ENCODE assay signal across 23 cellular contexts in the genomic region with DNA sequence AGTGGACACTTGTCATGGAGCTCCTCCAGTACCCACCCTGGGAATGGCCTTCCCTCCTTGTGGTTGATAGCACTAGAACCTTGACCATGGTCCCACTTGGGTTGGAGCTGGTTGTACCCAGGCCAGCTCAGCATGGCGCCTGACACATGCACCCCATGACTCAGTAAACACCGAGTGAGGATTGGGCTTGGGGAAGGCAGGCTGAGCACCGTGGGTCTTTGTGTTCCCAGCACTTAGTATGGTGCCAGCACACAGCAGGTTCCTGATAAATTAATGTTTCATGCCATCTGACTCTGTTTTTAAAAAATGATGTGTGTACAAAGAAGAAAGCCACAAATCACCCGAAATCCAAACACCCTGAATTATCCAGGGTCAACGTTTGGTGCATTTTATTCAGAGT.
"Had no signal": no experiment of that assay in that cellular context is flagged by ENCODE, and none has a peak within 500 bp of the region (broad histone marks: within the 10 kb centered on the region; RNA-seq: fewer than 3 reads in every experiment).

No MANE protein-coding gene starts in this region.

- H3K4me3 ChIP-seq: ascending aorta, pancreas, tibial artery had no signal

- ATAC-seq: activated CD8-positive, alpha-beta memory T cell treated with anti-CD3 and anti-CD28 coated beads, Interleukin-2, amount 10 ng/mL, durations not matched to agents 7 days and 5 days; activated CD8-positive, alpha-beta T cell treated with anti-CD3 and anti-CD28 coated beads for 36 hours; foreskin keratinocyte; left ventricle myocardium superior; natural killer cell treated with Interleukin-12 subunit alpha and Interleukin-12 subunit beta and Interleukin-15 and Interleukin-18, amount 100 ng/mL, for 72 hours; pancreas; right cardiac atrium; stimulated activated effector memory CD8-positive, alpha-beta T cell treated with anti-CD3 and anti-CD28 coated beads, Interleukin-12 subunit alpha, Interleukin-12 subunit beta, amount 100 ng/mL, for 72 hours; stimulated activated naive CD8-positive, alpha-beta T cell treated with anti-CD3 and anti-CD28 coated beads, Interleukin-15, amount 100 ng/mL, for 72 hours had no signal

- DNase-seq: activated CD4-positive, alpha-beta T cell treated with anti-CD3 and anti-CD28 coated beads, Interleukin-2, amount 10 ng/mL, durations not matched to agents 7 days and 5 days; activated CD4-positive, CD25-positive, alpha-beta regulatory T cell treated with anti-CD3 and anti-CD28 coated beads, Interleukin-2, amount 50 U/mL, for 72 hours; activated CD8-positive, alpha-beta memory T cell treated with anti-CD3 and anti-CD28 coated beads, Interleukin-2, amount 10 ng/mL, durations not matched to agents 7 days and 5 days; activated CD8-positive, alpha-beta T cell treated with anti-CD3 and anti-CD28 coated beads for 36 hours; activated gamma-delta T cell; activated naive CD4-positive, alpha-beta T cell treated with anti-CD3 and anti-CD28 coated beads, Interleukin-2, amount 50 U/mL, for 16 hours; activated T-cell treated with anti-CD3 and anti-CD28 coated beads for 4 hours; brain microvascular endothelial cell; dermis blood vessel endothelial cell; effector CD8-positive, alpha-beta T cell; foreskin keratinocyte; left ventricle myocardium superior; mammary epithelial cell; right cardiac atrium; stimulated activated CD4-positive, alpha-beta T cell treated with anti-CD3 and anti-CD28 coated beads, Interleukin-1b, Interleukin-23, amount 100 ng/mL, for 48 hours; stimulated activated naive CD8-positive, alpha-beta T cell treated with anti-CD3 and anti-CD28 coated beads, Interleukin-15, amount 100 ng/mL, for 72 hours; WERI-Rb-1 had no signal

- H3K27me3 ChIP-seq: ascending aorta, pancreas had no signal

- H3K27ac ChIP-seq: ascending aorta, brain microvascular endothelial cell, foreskin keratinocyte, pancreas, tibial artery, WERI-Rb-1 had no signal

- H3K36me3 Mint-ChIP-seq: activated CD8-positive, alpha-beta memory T cell treated with anti-CD3 and anti-CD28 coated beads, Interleukin-2, amount 10 ng/mL, durations not matched to agents 7 days and 5 days; natural killer cell treated with Interleukin-12 subunit alpha and Interleukin-12 subunit beta and Interleukin-15 and Interleukin-18, amount 100 ng/mL, for 72 hours; stimulated activated effector memory CD8-positive, alpha-beta T cell treated with anti-CD3 and anti-CD28 coated beads, Interleukin-12 subunit alpha, Interleukin-12 subunit beta, amount 100 ng/mL, for 72 hours had no signal

- H3K4me3 Mint-ChIP-seq: activated CD4-positive, alpha-beta T cell treated with anti-CD3 and anti-CD28 coated beads, Interleukin-2, amount 10 ng/mL, durations not matched to agents 7 days and 5 days; activated CD8-positive, alpha-beta memory T cell treated with anti-CD3 and anti-CD28 coated beads, Interleukin-2, amount 10 ng/mL, durations not matched to agents 7 days and 5 days; activated CD8-positive, alpha-beta T cell treated with anti-CD3 and anti-CD28 coated beads for 36 hours; activated T-helper 1 cell treated with anti-CD3 and anti-CD28 coated beads, Interleukin-12 subunit alpha, Interleukin-12 subunit beta, Interleukin-2, Interleukin-4 antibody, amounts not matched to agents 30 ng/mL and 10 ng/mL and 1 ng/mL, durations not matched to agents 14 hours and 24 hours and 36 hours; natural killer cell treated with Interleukin-12 subunit alpha and Interleukin-12 subunit beta and Interleukin-15 and Interleukin-18, amount 100 ng/mL, for 72 hours; stimulated activated effector memory CD8-positive, alpha-beta T cell treated with anti-CD3 and anti-CD28 coated beads, Interleukin-12 subunit alpha, Interleukin-12 subunit beta, amount 100 ng/mL, for 72 hours; stimulated activated naive CD8-positive, alpha-beta T cell treated with anti-CD3 and anti-CD28 coated beads, Interleukin-15, amount 100 ng/mL, for 72 hours had no signal

- H3K9me3 ChIP-seq: ascending aorta, pancreas, tibial artery had no signal

- H3K36me3 ChIP-seq: ascending aorta, brain microvascular endothelial cell, pancreas, tibial artery, WERI-Rb-1 had no signal

- H3K4me1 Mint-ChIP-seq: activated CD4-positive, alpha-beta T cell treated with anti-CD3 and anti-CD28 coated beads, Interleukin-2, amount 10 ng/mL, durations not matched to agents 7 days and 5 days; activated CD8-positive, alpha-beta memory T cell treated with anti-CD3 and anti-CD28 coated beads, Interleukin-2, amount 10 ng/mL, durations not matched to agents 7 days and 5 days; stimulated activated effector memory CD8-positive, alpha-beta T cell treated with anti-CD3 and anti-CD28 coated beads, Interleukin-12 subunit alpha, Interleukin-12 subunit beta, amount 100 ng/mL, for 72 hours; stimulated activated naive CD8-positive, alpha-beta T cell treated with anti-CD3 and anti-CD28 coated beads, Interleukin-15, amount 100 ng/mL, for 72 hours had no signal

- H3K27ac Mint-ChIP-seq: activated CD4-positive, alpha-beta T cell treated with anti-CD3 and anti-CD28 coated beads, Interleukin-2, amount 10 ng/mL, durations not matched to agents 7 days and 5 days; activated CD8-positive, alpha-beta memory T cell treated with anti-CD3 and anti-CD28 coated beads, Interleukin-2, amount 10 ng/mL, durations not matched to agents 7 days and 5 days; activated CD8-positive, alpha-beta T cell treated with anti-CD3 and anti-CD28 coated beads for 36 hours; activated T-helper 1 cell treated with anti-CD3 and anti-CD28 coated beads, Interleukin-12 subunit alpha, Interleukin-12 subunit beta, Interleukin-2, Interleukin-4 antibody, amounts not matched to agents 30 ng/mL and 10 ng/mL and 1 ng/mL, durations not matched to agents 14 hours and 24 hours and 36 hours; natural killer cell treated with Interleukin-12 subunit alpha and Interleukin-12 subunit beta and Interleukin-15 and Interleukin-18, amount 100 ng/mL, for 72 hours; stimulated activated effector memory CD8-positive, alpha-beta T cell treated with anti-CD3 and anti-CD28 coated beads, Interleukin-12 subunit alpha, Interleukin-12 subunit beta, amount 100 ng/mL, for 72 hours; stimulated activated naive CD8-positive, alpha-beta T cell treated with anti-CD3 and anti-CD28 coated beads, Interleukin-15, amount 100 ng/mL, for 72 hours had no signal

- H3K9me3 Mint-ChIP-seq: activated CD4-positive, alpha-beta T cell treated with anti-CD3 and anti-CD28 coated beads, Interleukin-2, amount 10 ng/mL, durations not matched to agents 7 days and 5 days; activated CD8-positive, alpha-beta T cell treated with anti-CD3 and anti-CD28 coated beads for 36 hours; activated T-helper 1 cell treated with anti-CD3 and anti-CD28 coated beads, Interleukin-12 subunit alpha, Interleukin-12 subunit beta, Interleukin-2, Interleukin-4 antibody, amounts not matched to agents 30 ng/mL and 10 ng/mL and 1 ng/mL, durations not matched to agents 14 hours and 24 hours and 36 hours; natural killer cell treated with Interleukin-12 subunit alpha and Interleukin-12 subunit beta and Interleukin-15 and Interleukin-18, amount 100 ng/mL, for 72 hours; stimulated activated effector memory CD8-positive, alpha-beta T cell treated with anti-CD3 and anti-CD28 coated beads, Interleukin-12 subunit alpha, Interleukin-12 subunit beta, amount 100 ng/mL, for 72 hours; stimulated activated naive CD8-positive, alpha-beta T cell treated with anti-CD3 and anti-CD28 coated beads, Interleukin-15, amount 100 ng/mL, for 72 hours had no signal

- H3K4me1 ChIP-seq: ascending aorta, foreskin keratinocyte, pancreas, tibial artery had no signal
